In the genomic region with DNA sequence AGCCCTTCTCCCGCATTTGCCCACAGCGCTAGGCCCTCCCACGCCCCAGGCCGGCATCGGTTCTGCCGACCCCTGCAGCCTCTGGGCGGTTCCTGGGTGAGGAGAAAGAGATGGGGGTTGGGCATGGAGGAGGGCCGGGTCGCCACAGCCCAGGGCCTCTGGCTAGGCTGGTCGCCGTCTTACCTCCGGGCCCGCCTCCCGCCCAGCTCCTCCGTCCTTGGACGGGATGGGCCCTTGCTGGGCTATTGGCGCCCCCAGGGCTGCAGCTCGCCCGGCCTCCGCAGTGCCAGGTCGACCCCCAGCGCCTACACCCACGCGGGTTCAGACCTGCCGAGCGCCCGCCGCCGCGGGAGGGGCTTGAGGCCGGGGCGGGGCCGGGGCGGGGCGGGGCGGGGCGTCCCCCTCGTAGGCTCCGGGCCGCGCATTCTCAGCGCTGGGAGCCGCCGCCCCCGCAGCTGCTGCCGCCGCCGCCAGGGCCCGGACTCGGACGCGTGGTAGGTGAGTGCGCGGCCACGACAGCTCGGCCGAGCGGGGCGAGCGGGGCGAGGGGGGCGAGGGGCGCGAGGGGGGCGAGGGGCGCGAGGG, we compare ENCODE assay signal across 1 cellular context.
TF ChIP-seq lines count a peak whose summit lies in the region.

CD151 (plus strand) TSS at position 424 of the 585 bp plus-strand sequence. CDS start 3,118 bp downstream, outside the sequence.

TF ChIP-seq in K562, 482 proteins besides CTCF, POLR2A, EP300 and RAD21 (continued from another document):
- TF ChIP-seq, protein P1, sequence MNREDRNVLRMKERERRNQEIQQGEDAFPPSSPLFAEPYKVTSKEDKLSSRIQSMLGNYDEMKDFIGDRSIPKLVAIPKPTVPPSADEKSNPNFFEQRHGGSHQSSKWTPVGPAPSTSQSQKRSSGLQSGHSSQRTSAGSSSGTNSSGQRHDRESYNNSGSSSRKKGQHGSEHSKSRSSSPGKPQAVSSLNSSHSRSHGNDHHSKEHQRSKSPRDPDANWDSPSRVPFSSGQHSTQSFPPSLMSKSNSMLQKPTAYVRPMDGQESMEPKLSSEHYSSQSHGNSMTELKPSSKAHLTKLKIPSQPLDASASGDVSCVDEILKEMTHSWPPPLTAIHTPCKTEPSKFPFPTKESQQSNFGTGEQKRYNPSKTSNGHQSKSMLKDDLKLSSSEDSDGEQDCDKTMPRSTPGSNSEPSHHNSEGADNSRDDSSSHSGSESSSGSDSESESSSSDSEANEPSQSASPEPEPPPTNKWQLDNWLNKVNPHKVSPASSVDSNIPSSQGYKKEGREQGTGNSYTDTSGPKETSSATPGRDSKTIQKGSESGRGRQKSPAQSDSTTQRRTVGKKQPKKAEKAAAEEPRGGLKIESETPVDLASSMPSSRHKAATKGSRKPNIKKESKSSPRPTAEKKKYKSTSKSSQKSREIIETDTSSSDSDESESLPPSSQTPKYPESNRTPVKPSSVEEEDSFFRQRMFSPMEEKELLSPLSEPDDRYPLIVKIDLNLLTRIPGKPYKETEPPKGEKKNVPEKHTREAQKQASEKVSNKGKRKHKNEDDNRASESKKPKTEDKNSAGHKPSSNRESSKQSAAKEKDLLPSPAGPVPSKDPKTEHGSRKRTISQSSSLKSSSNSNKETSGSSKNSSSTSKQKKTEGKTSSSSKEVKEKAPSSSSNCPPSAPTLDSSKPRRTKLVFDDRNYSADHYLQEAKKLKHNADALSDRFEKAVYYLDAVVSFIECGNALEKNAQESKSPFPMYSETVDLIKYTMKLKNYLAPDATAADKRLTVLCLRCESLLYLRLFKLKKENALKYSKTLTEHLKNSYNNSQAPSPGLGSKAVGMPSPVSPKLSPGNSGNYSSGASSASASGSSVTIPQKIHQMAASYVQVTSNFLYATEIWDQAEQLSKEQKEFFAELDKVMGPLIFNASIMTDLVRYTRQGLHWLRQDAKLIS (CRISPR knock-in tag; IDR thresholded peaks at IDR 0.05): peak; percentile 86
- no peak for TF ChIP-seq KAT2B (IDR thresholded peaks at IDR 0.05; ENCODE audit: low read depth, low read length)
- TF ChIP-seq ZNF140 (CRISPR knock-in tag; IDR thresholded peaks at IDR 0.05): no peak
- TF ChIP-seq CREB3L1 (IDR thresholded peaks at IDR 0.05; ENCODE audit: borderline replicate concordance, low read depth): no peak
- TF ChIP-seq CHD2 (IDR thresholded peaks at IDR 0.05; ENCODE audit: low read depth, low read length): no peak
- no peak for TF ChIP-seq ZFP36 (IDR thresholded peaks at IDR 0.05; ENCODE audit: low read depth, low read length, partially characterized antibody)
- no peak for TF ChIP-seq PREB (CRISPR knock-in tag; IDR thresholded peaks at IDR 0.05)
- no peak for TF ChIP-seq COPS2 (conservative IDR thresholded peaks at IDR 0.05)
- no peak for TF ChIP-seq LARP7 (IDR thresholded peaks at IDR 0.05)
- no peak for TF ChIP-seq MITF (IDR thresholded peaks at IDR 0.05)
- no peak for TF ChIP-seq CBX8 (IDR thresholded peaks at IDR 0.05; ENCODE audit: borderline replicate concordance, extremely low read depth, low read depth, low read length, poor library complexity, severe bottlenecking)
- TF ChIP-seq C11orf30 (IDR thresholded peaks at IDR 0.05; ENCODE audit: low read depth): no peak
- TF ChIP-seq, protein P2, sequence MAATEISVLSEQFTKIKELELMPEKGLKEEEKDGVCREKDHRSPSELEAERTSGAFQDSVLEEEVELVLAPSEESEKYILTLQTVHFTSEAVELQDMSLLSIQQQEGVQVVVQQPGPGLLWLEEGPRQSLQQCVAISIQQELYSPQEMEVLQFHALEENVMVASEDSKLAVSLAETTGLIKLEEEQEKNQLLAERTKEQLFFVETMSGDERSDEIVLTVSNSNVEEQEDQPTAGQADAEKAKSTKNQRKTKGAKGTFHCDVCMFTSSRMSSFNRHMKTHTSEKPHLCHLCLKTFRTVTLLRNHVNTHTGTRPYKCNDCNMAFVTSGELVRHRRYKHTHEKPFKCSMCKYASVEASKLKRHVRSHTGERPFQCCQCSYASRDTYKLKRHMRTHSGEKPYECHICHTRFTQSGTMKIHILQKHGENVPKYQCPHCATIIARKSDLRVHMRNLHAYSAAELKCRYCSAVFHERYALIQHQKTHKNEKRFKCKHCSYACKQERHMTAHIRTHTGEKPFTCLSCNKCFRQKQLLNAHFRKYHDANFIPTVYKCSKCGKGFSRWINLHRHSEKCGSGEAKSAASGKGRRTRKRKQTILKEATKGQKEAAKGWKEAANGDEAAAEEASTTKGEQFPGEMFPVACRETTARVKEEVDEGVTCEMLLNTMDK (IDR thresholded peaks at IDR 0.05; ENCODE audit: borderline replicate concordance, insufficient read depth, low read depth, low read length, poor library complexity, severe bottlenecking): no peak
- 0 out of 2 replicates have a peak, but pooled peaks have one; percentile 54 for TF ChIP-seq ERF (CRISPR knock-in tag; IDR thresholded peaks at IDR 0.05)
- TF ChIP-seq PRMT5 (CRISPR knock-in tag; IDR thresholded peaks at IDR 0.05): no peak
- TF ChIP-seq FOXA3 (CRISPR knock-in tag; conservative IDR thresholded peaks at IDR 0.05 in 1 of 2, IDR thresholded peaks at IDR 0.05 in 1 of 2): no peak
- no peak for TF ChIP-seq ZNF695 (CRISPR knock-in tag; IDR thresholded peaks at IDR 0.05)
- TF ChIP-seq SMAD2 (IDR thresholded peaks at IDR 0.05; ENCODE audit: low read depth, low read length): no peak
